In the genomic region with DNA sequence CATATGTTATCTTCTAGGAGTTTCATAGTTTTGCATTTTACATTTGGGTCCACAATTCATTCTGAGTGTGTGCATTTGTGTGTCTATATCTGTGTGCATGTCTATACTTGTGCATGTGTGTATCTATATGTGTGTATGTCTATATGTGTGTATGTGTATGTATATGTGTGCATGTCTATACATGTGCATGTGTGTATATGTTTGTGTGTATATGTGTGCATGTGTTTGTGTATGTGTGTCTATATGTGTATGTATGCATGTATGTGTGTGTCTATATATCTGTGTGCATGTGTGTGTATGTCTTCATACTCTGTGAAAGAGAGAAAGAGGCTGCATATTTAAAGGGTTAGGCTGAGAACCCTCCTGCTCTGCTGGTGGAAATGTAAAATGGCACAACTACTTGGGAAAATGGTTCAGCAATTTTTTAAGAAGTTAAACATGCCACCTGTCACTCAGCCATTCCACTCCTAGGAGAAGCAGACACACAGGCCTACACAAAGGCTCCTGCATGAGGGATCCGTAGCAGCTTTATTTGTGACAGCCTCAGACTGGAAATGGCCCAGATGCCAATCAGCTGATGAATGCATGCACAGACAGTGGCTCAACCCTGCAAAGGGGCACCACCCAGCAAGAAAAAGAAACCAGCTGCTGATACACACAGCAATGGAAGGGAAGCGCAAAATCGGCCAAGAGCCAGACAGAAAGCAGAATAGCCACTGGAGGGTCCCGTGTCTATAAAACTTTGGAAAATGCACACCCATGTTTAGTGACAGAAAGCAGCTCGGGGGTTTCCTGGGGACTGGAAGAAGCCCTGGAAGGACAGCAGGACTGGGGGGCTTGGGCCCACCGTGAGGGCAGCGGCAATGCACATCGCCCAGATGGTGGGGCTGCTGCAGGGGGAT, we compare ENCODE assay signal across 12 cellular contexts.
DNase-seq lines count a peak whose midpoint lies in the region; ATAC-seq and TF ChIP-seq lines count a peak whose summit lies in the region.
"Had no signal": no experiment of that assay in that cellular context is flagged by ENCODE, and none has a peak within 500 bp of the region (broad histone marks: within the 10 kb centered on the region; RNA-seq: fewer than 3 reads in every experiment).

No MANE protein-coding gene starts in this region.

- POLR2A ChIA-PET in naive thymus-derived CD8-positive, alpha-beta T cell (lab: Charles Lee), result no interaction called here

- H3K4me1 ChIP-seq in spleen, result peaks cover 0 to 5% (median under 1%) of the 10 kb centered on the region in 6 donors

- WGBS in spleen, 5 donors, result 86 to 95% (median 94%) methylated on average over 8 of the region's 8 CpGs

- H3K27me3 ChIP-seq in brain microvascular endothelial cell (replicated peaks) (no peaks in the 10 kb centered on the region), spleen (replicated peaks in 1 of 7) (no peaks in the 10 kb centered on the region)

- H3K27me3 Mint-ChIP-seq in naive thymus-derived CD8-positive, alpha-beta T cell, result no peaks in the 10 kb centered on the region

- peak overlapping the region; percentile 52 for H3K27ac ChIP-seq in brain microvascular endothelial cell
- no peak overlapping the region for H3K27ac ChIP-seq in spleen
- H3K27ac ChIP-seq: VCaP had no signal

- in situ Hi-C loops in brain microvascular endothelial cell (cut with HindIII; ENCODE audit: low pct_ligation_motif_present, low sequenced_read_pairs), result no loop called here

- H3K36me3 Mint-ChIP-seq in naive thymus-derived CD8-positive, alpha-beta T cell, result peaks cover 0 to 14% (median 7%) of the 10 kb centered on the region in 3 donors

- TF ChIP-seq POLR2A in spleen (IDR thresholded peaks at IDR 0.05), result no peak

- no peak overlapping the region for H3K27ac Mint-ChIP-seq in naive thymus-derived CD8-positive, alpha-beta T cell

- no peak for ATAC-seq in naive thymus-derived CD8-positive, alpha-beta T cell
- ATAC-seq in HG03442 (IDR thresholded peaks at IDR 0.05; ENCODE audit: unreplicated experiment), result no peak

- TF ChIP-seq CTCF in brain microvascular endothelial cell (IDR thresholded peaks at IDR 0.05; ENCODE audit: low read depth, low read length, missing control alignments) (no peak), spleen (IDR thresholded peaks at IDR 0.05 in 8 of 11, conservative IDR thresholded peaks at IDR 0.05 in 3 of 11) (no peak)

- H3K4me3 ChIP-seq in brain microvascular endothelial cell (ENCODE audit: low read depth, low read length) (no peak overlapping the region), spleen (no peak overlapping the region)

- no peak overlapping the region for H3K4me3 Mint-ChIP-seq in naive thymus-derived CD8-positive, alpha-beta T cell

- intact Hi-C loops in spleen (cut with DNase I; ENCODE audit: low total_unique reads), result no loop called here

- H3K9me3 Mint-ChIP-seq in naive thymus-derived CD8-positive, alpha-beta T cell, result no peaks in the 10 kb centered on the region

- H3K9me3 ChIP-seq in spleen, result no peaks in the 10 kb centered on the region

- H3K4me1 Mint-ChIP-seq in naive thymus-derived CD8-positive, alpha-beta T cell, result peaks cover 0 to 5% (median 0%) of the 10 kb centered on the region in 4 donors

- no peaks in the 10 kb centered on the region for H3K36me3 ChIP-seq in brain microvascular endothelial cell (replicated peaks)
- no peaks in the 10 kb centered on the region for H3K36me3 ChIP-seq in spleen

- DNase-seq in HS-5 (ENCODE audit: low read depth) (peak; percentile 25), brain microvascular endothelial cell (peak; percentile 71), hepatic stellate cell (ENCODE audit: low spot score) (peak; percentile 73), spleen (peak; percentile 32), NCI-H226 (no peak)
- DNase-seq in naive thymus-derived CD8-positive, alpha-beta T cell, result no peak
- no peak for DNase-seq in activated CD4-positive, alpha-beta T cell treated with anti-CD3 and anti-CD28 coated beads, Interleukin-2, amount 50 U/mL, for 4 hours
- DNase-seq: activated naive CD4-positive, alpha-beta T cell treated with anti-CD3 and anti-CD28 coated beads, Interleukin-2, amount 50 U/mL, for 16 hours; midbrain; MM.1S had no signal

Comparison
In these comparisons a context has a peak if more than half of its experiments do, and no peak if none do; other contexts are left out.
1. DNase-seq: peak in HS-5 (single experiment), brain microvascular endothelial cell (single experiment), hepatic stellate cell (single experiment) and spleen (single experiment); none in NCI-H226 (single experiment), naive thymus-derived CD8-positive, alpha-beta T cell (0 of 10) and activated CD4-positive, alpha-beta T cell treated with anti-CD3 and anti-CD28 coated beads, Interleukin-2, amount 50 U/mL, for 4 hours (0 of 2).